In the genomic region with DNA sequence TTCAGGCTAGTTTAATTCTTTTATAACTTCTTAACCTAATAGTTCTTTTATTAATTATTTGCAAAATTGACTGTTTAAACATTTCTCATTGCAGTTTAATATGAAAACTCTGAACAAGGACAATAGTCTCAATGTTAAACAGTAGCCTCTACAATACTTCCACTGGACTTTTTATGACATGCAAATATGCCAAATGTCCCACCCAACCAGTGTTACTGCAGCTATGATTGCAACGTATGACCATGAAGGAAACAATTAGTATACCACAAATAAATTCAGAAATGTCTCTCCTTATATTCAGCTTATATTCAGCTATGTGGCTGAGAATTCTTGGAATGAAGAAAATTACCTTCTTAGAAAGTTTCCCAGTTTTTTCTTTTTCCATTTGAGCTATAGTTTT, we compare ENCODE assay signal across 8 cellular contexts.
"Had no signal": no experiment of that assay in that cellular context is flagged by ENCODE, and none has a peak within 500 bp of the region (broad histone marks: within the 10 kb centered on the region; RNA-seq: fewer than 3 reads in every experiment).

No MANE protein-coding gene starts in this region.

- H3K4me3 ChIP-seq: GM12878 had no signal

- FAIRE-seq: G401.6, GM12878, GM12891, GM12892, GM18507, GM19239 had no signal

- DNase-seq: GDM1, GF-D8 had no signal

- ATAC-seq: GM12878 had no signal
